In the genomic region with DNA sequence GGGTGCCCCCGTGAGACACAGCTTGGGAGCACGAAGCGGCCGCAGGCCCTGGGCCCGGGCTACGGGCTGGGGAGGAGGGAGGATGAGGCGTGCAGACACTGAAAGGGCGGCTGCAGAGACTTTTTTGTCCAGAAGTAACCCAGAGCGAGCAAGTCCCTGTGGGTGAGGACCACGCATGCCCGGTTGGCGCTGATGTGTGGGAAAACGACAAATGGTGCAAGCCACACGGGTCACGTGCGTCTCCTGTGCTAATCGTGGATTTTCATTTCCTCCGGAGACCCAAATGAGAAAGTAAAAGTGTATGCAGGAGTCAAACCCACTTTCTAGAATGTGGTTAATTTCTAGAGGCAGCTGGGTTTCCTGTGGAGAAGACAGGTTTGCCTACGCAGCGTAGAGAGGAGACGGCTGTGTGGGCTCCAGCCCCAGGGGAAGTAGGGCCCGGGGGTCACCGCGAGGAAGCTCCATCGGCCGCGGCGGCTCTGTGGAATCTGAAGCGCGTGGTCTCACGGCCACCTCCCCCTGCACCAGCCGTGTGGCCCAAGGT, we compare ENCODE assay signal across 9 cellular contexts. TPM values are rescaled to one million over a fixed set of nuclear protein-coding genes. Genes with fewer than 3 reads are reported as not detected.
DNase-seq lines count a peak whose midpoint lies in the region; ATAC-seq and TF ChIP-seq lines count a peak whose summit lies in the region.
"Had no signal": no experiment of that assay in that cellular context is flagged by ENCODE, and none has a peak within 500 bp of the region (broad histone marks: within the 10 kb centered on the region; RNA-seq: fewer than 3 reads in every experiment).

No MANE protein-coding gene starts in this region.

- no peak overlapping the region for H3K27ac Mint-ChIP-seq in mesothelial cell of epicardium

- H3K4me1 ChIP-seq in foreskin keratinocyte = no peaks in the 10 kb centered on the region

- H3K4me3 Mint-ChIP-seq in mesothelial cell of epicardium = no peak overlapping the region

- H3K27me3 ChIP-seq in foreskin keratinocyte = no peaks in the 10 kb centered on the region
- H3K27me3 ChIP-seq: heart right ventricle had no signal

- no peak overlapping the region for H3K27ac ChIP-seq in foreskin keratinocyte

- no peaks in the 10 kb centered on the region for H3K9me3 Mint-ChIP-seq in mesothelial cell of epicardium

- peaks cover 6% of the 10 kb centered on the region for H3K27me3 Mint-ChIP-seq in mesothelial cell of epicardium (ENCODE audit: low read depth)

- TF ChIP-seq CTCF in foreskin keratinocyte (conservative IDR thresholded peaks at IDR 0.05) (no peak), mesothelial cell of epicardium (IDR thresholded peaks at IDR 0.05; ENCODE audit: unreplicated experiment) (no peak)

- peak; percentile 95 for ATAC-seq in GM19043 (IDR thresholded peaks at IDR 0.05; ENCODE audit: low read depth, unreplicated experiment)
- ATAC-seq in HG03135 (IDR thresholded peaks at IDR 0.05; ENCODE audit: unreplicated experiment) = peak; percentile 91
- no peak for ATAC-seq in left ventricle myocardium superior
- ATAC-seq in foreskin keratinocyte = no peak
- ATAC-seq: heart right ventricle had no signal

- intact Hi-C loops in left ventricle myocardium superior (cut with micrococcal nuclease) = no loop called here

- no peaks in the 10 kb centered on the region for H3K36me3 Mint-ChIP-seq in mesothelial cell of epicardium

- H3K4me1 Mint-ChIP-seq in mesothelial cell of epicardium = peaks cover 14% of the 10 kb centered on the region

- peak; percentile 67 for DNase-seq in activated CD4-positive, alpha-beta T cell treated with anti-CD3 and anti-CD28 coated beads, Interleukin-2, amount 50 U/mL, for 1 hour
- DNase-seq in left ventricle myocardium superior = peak; percentile 62
- peak; percentile 43 to 85 (median 76) for DNase-seq in stimulated activated naive CD4-positive, alpha-beta T cell (lab: John Stamatoyannopoulos, UW)
- no peak for DNase-seq in globus pallidus (ENCODE audit: low spot score)
- no peak for DNase-seq in foreskin keratinocyte
- DNase-seq in mesothelial cell of epicardium (ENCODE audit: low spot score in 2 of 2, unreplicated experiment in 2 of 2) = no peak

RNA-seq across cellular contexts. Expression of a gene that starts 19.0 kb away (rescaled TPM):
- total RNA-seq in left ventricle myocardium superior = 15.3 TPM
- 12.0 and 18.8 TPM in 2 replicates for total RNA-seq in foreskin keratinocyte
- polyA plus RNA-seq in foreskin keratinocyte = 5.8 and 11.3 TPM in 2 replicates
- total RNA-seq in mesothelial cell of epicardium = 2.6 to 4.8 TPM (median 3.6 TPM) in 3 replicates

RNA-seq across cellular contexts. Expression of a gene that starts 34.7 kb away (rescaled TPM):
- 20.5 TPM for total RNA-seq in left ventricle myocardium superior
- 21.6 and 21.7 TPM in 2 replicates for total RNA-seq in foreskin keratinocyte
- polyA plus RNA-seq in foreskin keratinocyte = 11.8 and 12.4 TPM in 2 replicates
- total RNA-seq in mesothelial cell of epicardium = 43.3 to 44.6 TPM (median 44.1 TPM) in 3 replicates

Comparison
In these comparisons a context has a peak if more than half of its experiments do, and no peak if none do; other contexts are left out.
1. ATAC-seq: peak in GM19043 (single experiment) and HG03135 (single experiment); none in left ventricle myocardium superior (single experiment) and foreskin keratinocyte (single experiment).
2. DNase-seq: peak in activated CD4-positive, alpha-beta T cell treated with anti-CD3 and anti-CD28 coated beads, Interleukin-2, amount 50 U/mL, for 1 hour (single experiment), left ventricle myocardium superior (single experiment) and stimulated activated naive CD4-positive, alpha-beta T cell (6 of 6); none in globus pallidus (single experiment), foreskin keratinocyte (0 of 2) and mesothelial cell of epicardium (0 of 2).